ENCODE assay signal across 8 cellular contexts in the genomic region with DNA sequence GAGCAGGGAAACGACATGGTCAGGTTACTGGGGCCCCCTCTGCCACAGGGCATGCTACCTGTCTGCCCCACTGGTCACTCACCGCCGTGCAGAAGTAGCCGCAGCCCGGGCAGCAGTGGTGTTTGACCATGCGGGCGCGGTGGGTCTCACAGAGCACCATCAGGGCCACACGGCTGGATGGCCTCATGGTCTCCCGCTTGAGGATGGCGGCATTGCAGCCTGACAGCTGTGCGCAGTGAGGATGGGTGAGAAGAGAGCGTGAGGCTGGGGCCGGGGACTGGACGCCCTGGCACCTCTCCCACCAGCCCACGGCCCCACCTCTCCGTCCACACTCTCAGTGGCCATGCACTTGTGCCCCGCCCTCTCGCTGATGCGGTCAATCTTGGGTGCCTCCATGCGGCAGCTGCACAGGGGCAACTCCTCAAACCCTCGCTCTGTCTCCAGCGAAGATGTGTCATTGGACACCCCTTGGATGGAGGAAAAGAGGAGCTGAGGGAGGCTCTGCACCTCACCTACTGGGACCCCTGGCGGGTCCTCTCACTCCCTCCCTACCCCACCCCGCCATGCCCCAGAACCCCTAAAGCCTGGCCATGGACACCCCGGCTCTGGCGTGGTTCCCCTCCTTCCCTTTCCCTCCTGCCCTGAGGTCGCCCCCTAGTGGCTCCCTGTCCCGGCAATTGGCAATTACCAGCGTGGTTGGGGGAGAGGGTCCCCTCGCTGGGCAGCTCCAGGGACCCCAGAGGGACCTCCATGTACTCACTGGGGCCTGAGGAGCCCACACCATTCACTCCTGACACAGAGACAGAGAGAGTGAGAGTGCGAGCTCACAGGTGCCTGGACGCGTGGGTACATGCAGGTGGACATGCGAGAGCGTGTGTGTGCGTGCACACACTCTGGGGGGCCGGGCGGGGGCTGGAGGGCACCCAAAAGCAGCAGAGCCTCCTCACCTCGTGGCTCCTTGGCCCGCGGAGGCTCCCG. TPM values are rescaled to one million over a fixed set of nuclear protein-coding genes. Genes with fewer than 3 reads are reported as not detected.
DNase-seq lines count a peak whose midpoint lies in the region; ATAC-seq, FAIRE-seq and TF ChIP-seq lines count a peak whose summit lies in the region.

No MANE protein-coding gene starts in this region.

- in situ Hi-C loops in HepG2 (cut with HindIII; ENCODE audit: extremely low pct_ligation_motif_present, low pct_unique_long_range_greater_than_20kb), result no loop called here

- peaks cover 82% of the 10 kb centered on the region for H3K36me3 ChIP-seq in RWPE2 (ENCODE audit: low read depth)
- peaks cover 60 to 88% of the 10 kb centered on the region in 2 experiments for H3K36me3 ChIP-seq in HepG2 (replicated peaks in 1 of 2; ENCODE audit: control insufficient read depth in 1 of 2, insufficient read depth in 2 of 2, low read length in 2 of 2)
- peaks cover 68% of the 10 kb centered on the region for H3K36me3 ChIP-seq in thoracic aorta

- H3K27me3 ChIP-seq in RWPE2 (ENCODE audit: insufficient read depth, poor library complexity, severe bottlenecking) (no peaks in the 10 kb centered on the region), HepG2 (ENCODE audit: control insufficient read depth in 1 of 2, insufficient read depth in 2 of 2, low read length in 2 of 2) (no peaks in the 10 kb centered on the region), thoracic aorta (replicated peaks; ENCODE audit: insufficient read depth) (no peaks in the 10 kb centered on the region)

- no peak overlapping the region for H2AFZ ChIP-seq in HepG2 (ENCODE audit: low read length)

- H3K79me2 ChIP-seq in HepG2 (ENCODE audit: insufficient read depth, low read length), result no peaks in the 10 kb centered on the region

- H3K27ac ChIP-seq in RWPE2 (ENCODE audit: poor library complexity, severe bottlenecking) (no peak overlapping the region), HepG2 (ENCODE audit: extremely low read length, insufficient read depth, low read length) (no peak overlapping the region), thoracic aorta (no peak overlapping the region)

- CTCF ChIA-PET in HepG2 (lab: Yijun Ruan, JAX; ENCODE audit: low intra/inter-chr PET ratio, low total read pairs), result interaction anchor here (0.8 to 1.7 kb wide), 4 partner anchors 47 to 208 kb away, joined by 3 to 6 read pairs (median 3); a partner anchor contains a TSS

- 83% methylated on average over 39 of the region's 43 CpGs for WGBS in HepG2 (ENCODE audit: low lambda C conversion rate)

- H3K4me2 ChIP-seq in HepG2 (ENCODE audit: low read depth, low read length), result no peak overlapping the region

- TF ChIP-seq EP300 in HepG2 (IDR thresholded peaks at IDR 0.05; ENCODE audit: low read depth in 2 of 2, low read length in 2 of 2), result no peak
- TF ChIP-seq EP300 in HepG2 (CRISPR knock-in tag; IDR thresholded peaks at IDR 0.05; ENCODE audit: borderline replicate concordance), result no peak

- no peaks in the 10 kb centered on the region for H4K20me1 ChIP-seq in HepG2 (ENCODE audit: insufficient read depth, low read length)

- intact Hi-C loops in HepG2 (cut with micrococcal nuclease; ENCODE audit: unreplicated experiment), result no loop called here

- BruUV-seq in HepG2 (replicated peaks; lab: Mats Ljungman, UMichigan), result no TSS peak

- no peak overlapping the region for H3K9ac ChIP-seq in HepG2 (ENCODE audit: insufficient read depth, low read depth, low read length)

- H3K9me3 ChIP-seq in RWPE2 (ENCODE audit: severe bottlenecking), result no peaks in the 10 kb centered on the region
- H3K9me3 ChIP-seq in HepG2 (ENCODE audit: low read length), result no peaks in the 10 kb centered on the region
- no peaks in the 10 kb centered on the region for H3K9me3 ChIP-seq in thoracic aorta

- POLR2A ChIA-PET in HepG2 (lab: Yijun Ruan, JAX), result interaction anchor here (0.6 to 2.1 kb wide), 3 partner anchors 26 to 87 kb away, joined by 3 to 5 read pairs (median 4); a partner anchor contains a TSS

- H3K4me1 ChIP-seq in RWPE2 (ENCODE audit: insufficient read depth, poor library complexity, severe bottlenecking), result no peaks in the 10 kb centered on the region
- no peaks in the 10 kb centered on the region for H3K4me1 ChIP-seq in HepG2 (ENCODE audit: insufficient read depth, low read length)
- H3K4me1 ChIP-seq in thoracic aorta (ENCODE audit: control insufficient read depth in 1 of 2, low read depth in 2 of 2), result no peaks in the 10 kb centered on the region

- TF ChIP-seq RAD21 in HepG2 (CRISPR knock-in tag; IDR thresholded peaks at IDR 0.05), result peak; percentile 79

- TF ChIP-seq POLR2A in HepG2 (IDR thresholded peaks at IDR 0.05; ENCODE audit: insufficient read depth in 1 of 2, low read depth in 2 of 2, low read length in 2 of 2), result no peak

- DNase-seq in GM10266 (ENCODE audit: extremely low spot score), result peak; percentile 70
- no peak for DNase-seq in RWPE2 (ENCODE audit: low spot score)
- peak; percentile 38 for DNase-seq in astrocyte of the hippocampus (ENCODE audit: low read depth, low spot score)
- no peak for DNase-seq in HepG2 (ENCODE audit: low spot score)
- DNase-seq in thoracic aorta (ENCODE audit: low spot score), result no peak
- DNase-seq in mucosa of gallbladder (ENCODE audit: low spot score), result no peak
- no peak for DNase-seq in ecto neural progenitor cell (ENCODE audit: low spot score)
- DNase-seq in retina, result no peak

- TF ChIP-seq CTCF in GM10266 (IDR thresholded peaks at IDR 0.05; ENCODE audit: control insufficient read depth, insufficient read depth, low read depth, missing control alignments), result peak; percentile 70
- TF ChIP-seq CTCF in RWPE2 (IDR thresholded peaks at IDR 0.05; ENCODE audit: poor library complexity, severe bottlenecking), result peak; percentile 69
- peak; percentile 92 for TF ChIP-seq CTCF in HepG2 (CRISPR knock-in tag; IDR thresholded peaks at IDR 0.05)
- TF ChIP-seq CTCF in thoracic aorta (IDR thresholded peaks at IDR 0.05), result peak; percentile 68

- ATAC-seq in RWPE2 (ENCODE audit: low read depth) (peak; percentile 19; the same call in 1 of the 3 replicates), HepG2 (peak; percentile 71), thoracic aorta (ENCODE audit: insufficient number of reproducible peaks, low FRiP score, low read depth) (no peak)

- H3K4me3 ChIP-seq in RWPE2 (ENCODE audit: severe bottlenecking), result no peak overlapping the region
- H3K4me3 ChIP-seq in HepG2 (replicated peaks in 1 of 3; ENCODE audit: insufficient read depth in 1 of 3, low read depth in 2 of 3, low read length in 3 of 3), result no peak overlapping the region
- no peak overlapping the region for H3K4me3 ChIP-seq in thoracic aorta

- FAIRE-seq in HepG2 (lab: Jason Lieb, UNC), result peak; percentile 28

RNA-seq across cellular contexts. Expression of a gene that starts 8.9 kb away (rescaled TPM):
- total RNA-seq in HepG2 (2016; rRNA removed; fragmentation: Illumina TruSeq; extraction: Trizol) (43.5 and 69.2 TPM in 2 replicates), thoracic aorta (10 to 100 TPM; 19.5 to 33.2 TPM), mucosa of gallbladder (63.4 TPM)
- total RNA-seq in HepG2 (2016; cell fraction: cytosol; rRNA removed; fragmentation: Illumina TruSeq; extraction: Trizol; ENCODE audit: low read depth), result 14.1 and 15.2 TPM in 2 replicates
- 34.4 and 70.7 TPM in 2 replicates for total RNA-seq in HepG2 (2016; cell fraction: insoluble cytoplasmic fraction; rRNA removed; fragmentation: Illumina TruSeq; extraction: Trizol)
- 29.3 and 33.1 TPM in 2 replicates for total RNA-seq in HepG2 (2016; cell fraction: membrane; rRNA removed; fragmentation: Illumina TruSeq; extraction: Trizol)
- total RNA-seq in HepG2 (2016; cell fraction: nucleus; rRNA removed; fragmentation: Illumina TruSeq; extraction: Trizol), result 46.1 and 48.0 TPM in 2 replicates
- polyA plus RNA-seq in HepG2 (2011; rRNA removed), result 51.2 and 55.2 TPM in 2 replicates
- 29.3 and 36.1 TPM in 2 replicates for polyA plus RNA-seq in HepG2 (2011; cell fraction: cytosol; rRNA removed)
- polyA plus RNA-seq in HepG2 (2011; cell fraction: nucleus; rRNA removed), result 180 and 272 TPM in 2 replicates
- polyA plus RNA-seq in HepG2 (2012), result 37.6 and 43.1 TPM in 2 replicates
- polyA plus RNA-seq in HepG2 (2016; cell fraction: cytosol; fragmentation: Illumina TruSeq; extraction: Trizol; ENCODE audit: low read depth), result 8.3 and 9.2 TPM in 2 replicates
- 36.0 and 58.3 TPM in 2 replicates for polyA plus RNA-seq in HepG2 (2016; cell fraction: insoluble cytoplasmic fraction; fragmentation: Illumina TruSeq; extraction: Trizol; ENCODE audit: low read depth)
- polyA plus RNA-seq in HepG2 (2016; cell fraction: membrane; fragmentation: Illumina TruSeq; extraction: Trizol; ENCODE audit: low read depth), result 16.5 and 18.3 TPM in 2 replicates
- polyA plus RNA-seq in HepG2 (2016; cell fraction: nucleus; fragmentation: Illumina TruSeq; extraction: Trizol; ENCODE audit: insufficient read depth, low read depth), result 122 and 136 TPM in 2 replicates
- 74.1 and 111 TPM in 2 replicates for polyA minus RNA-seq in HepG2 (2011; rRNA and poly(A)+ RNA removed; ENCODE audit: low replicate concordance)
- 26.2 and 33.8 TPM in 2 replicates for polyA minus RNA-seq in HepG2 (2011; cell fraction: cytosol; rRNA and poly(A)+ RNA removed)
- 24.3 and 26.9 TPM in 2 replicates for polyA minus RNA-seq in HepG2 (2011; cell fraction: nucleus; rRNA and poly(A)+ RNA removed)

RNA-seq across cellular contexts. Expression of a gene that starts 9.8 kb away (rescaled TPM):
- 5.6 and 5.9 TPM in 2 replicates for total RNA-seq in HepG2 (2016; rRNA removed; fragmentation: Illumina TruSeq; extraction: Trizol)
- total RNA-seq in HepG2 (2016; cell fraction: cytosol; rRNA removed; fragmentation: Illumina TruSeq; extraction: Trizol; ENCODE audit: low read depth), result 3.4 and 6.6 TPM in 2 replicates
- total RNA-seq in HepG2 (2016; cell fraction: insoluble cytoplasmic fraction; rRNA removed; fragmentation: Illumina TruSeq; extraction: Trizol), result 4.8 and 8.3 TPM in 2 replicates
- total RNA-seq in HepG2 (2016; cell fraction: membrane; rRNA removed; fragmentation: Illumina TruSeq; extraction: Trizol), result 6.1 and 6.6 TPM in 2 replicates
- 4.4 TPM in 2 replicates for total RNA-seq in HepG2 (2016; cell fraction: nucleus; rRNA removed; fragmentation: Illumina TruSeq; extraction: Trizol)
- 3.5 and 3.6 TPM in 2 replicates for polyA plus RNA-seq in HepG2 (2011; rRNA removed)
- 3.2 and 3.7 TPM in 2 replicates for polyA plus RNA-seq in HepG2 (2011; cell fraction: cytosol; rRNA removed)
- polyA plus RNA-seq in HepG2 (2011; cell fraction: nucleus; rRNA removed), result 2.9 and 3.6 TPM in 2 replicates
- polyA plus RNA-seq in HepG2 (2012), result 1.8 and 3.2 TPM in 2 replicates
- 3.9 and 4.5 TPM in 2 replicates for polyA plus RNA-seq in HepG2 (2016; cell fraction: cytosol; fragmentation: Illumina TruSeq; extraction: Trizol; ENCODE audit: low read depth)
- 5.7 and 6.7 TPM in 2 replicates for polyA plus RNA-seq in HepG2 (2016; cell fraction: insoluble cytoplasmic fraction; fragmentation: Illumina TruSeq; extraction: Trizol; ENCODE audit: low read depth)
- 5.8 and 6.2 TPM in 2 replicates for polyA plus RNA-seq in HepG2 (2016; cell fraction: membrane; fragmentation: Illumina TruSeq; extraction: Trizol; ENCODE audit: low read depth)
- 10.4 and 12.4 TPM in 2 replicates for polyA plus RNA-seq in HepG2 (2016; cell fraction: nucleus; fragmentation: Illumina TruSeq; extraction: Trizol; ENCODE audit: insufficient read depth, low read depth)
- polyA minus RNA-seq in HepG2 (2011; rRNA and poly(A)+ RNA removed; ENCODE audit: low replicate concordance), result 4.9 TPM in 1 of 2 replicates, not detected in the other
- 0.97 and 0.99 TPM in 2 replicates for polyA minus RNA-seq in HepG2 (2011; cell fraction: cytosol; rRNA and poly(A)+ RNA removed)
- 1.6 and 2.2 TPM in 2 replicates for polyA minus RNA-seq in HepG2 (2011; cell fraction: nucleus; rRNA and poly(A)+ RNA removed)
- total RNA-seq in thoracic aorta, result 1 to 10 TPM in 1 of 2 donors, not detected in 1; 5.8 TPM
- total RNA-seq in mucosa of gallbladder, result 457 TPM

RNA-seq across cellular contexts. Expression of a gene that starts 13.3 kb away (rescaled TPM):
- total RNA-seq in HepG2 (2016; rRNA removed; fragmentation: Illumina TruSeq; extraction: Trizol) (6.0 and 6.8 TPM in 2 replicates), thoracic aorta (1 to 10 TPM in 1 of 2 donors, not detected in 1; 1.6 TPM), mucosa of gallbladder (11.8 TPM)
- 1.6 and 1.7 TPM in 2 replicates for total RNA-seq in HepG2 (2016; cell fraction: cytosol; rRNA removed; fragmentation: Illumina TruSeq; extraction: Trizol; ENCODE audit: low read depth)
- 6.0 and 7.4 TPM in 2 replicates for total RNA-seq in HepG2 (2016; cell fraction: insoluble cytoplasmic fraction; rRNA removed; fragmentation: Illumina TruSeq; extraction: Trizol)
- total RNA-seq in HepG2 (2016; cell fraction: membrane; rRNA removed; fragmentation: Illumina TruSeq; extraction: Trizol), result 5.7 and 5.8 TPM in 2 replicates
- 3.1 and 3.9 TPM in 2 replicates for total RNA-seq in HepG2 (2016; cell fraction: nucleus; rRNA removed; fragmentation: Illumina TruSeq; extraction: Trizol)
- 4.8 and 7.3 TPM in 2 replicates for polyA plus RNA-seq in HepG2 (2011; rRNA removed)
- polyA plus RNA-seq in HepG2 (2011; cell fraction: cytosol; rRNA removed), result 3.7 and 5.8 TPM in 2 replicates
- polyA plus RNA-seq in HepG2 (2011; cell fraction: nucleus; rRNA removed), result 6.9 and 7.3 TPM in 2 replicates
- polyA plus RNA-seq in HepG2 (2012), result 8.0 and 9.2 TPM in 2 replicates
- polyA plus RNA-seq in HepG2 (2016; cell fraction: cytosol; fragmentation: Illumina TruSeq; extraction: Trizol; ENCODE audit: low read depth), result 2.7 and 3.0 TPM in 2 replicates
- polyA plus RNA-seq in HepG2 (2016; cell fraction: insoluble cytoplasmic fraction; fragmentation: Illumina TruSeq; extraction: Trizol; ENCODE audit: low read depth), result 14.0 and 15.9 TPM in 2 replicates
- 6.6 and 9.0 TPM in 2 replicates for polyA plus RNA-seq in HepG2 (2016; cell fraction: membrane; fragmentation: Illumina TruSeq; extraction: Trizol; ENCODE audit: low read depth)
- 10.6 and 12.2 TPM in 2 replicates for polyA plus RNA-seq in HepG2 (2016; cell fraction: nucleus; fragmentation: Illumina TruSeq; extraction: Trizol; ENCODE audit: insufficient read depth, low read depth)
- 12.3 and 22.9 TPM in 2 replicates for polyA minus RNA-seq in HepG2 (2011; rRNA and poly(A)+ RNA removed; ENCODE audit: low replicate concordance)
- 6.7 and 6.9 TPM in 2 replicates for polyA minus RNA-seq in HepG2 (2011; cell fraction: cytosol; rRNA and poly(A)+ RNA removed)
- polyA minus RNA-seq in HepG2 (2011; cell fraction: nucleus; rRNA and poly(A)+ RNA removed), result 3.7 and 4.5 TPM in 2 replicates

RNA-seq across cellular contexts. Expression of a gene that starts 25.9 kb away (rescaled TPM):
- total RNA-seq in HepG2 (2016; rRNA removed; fragmentation: Illumina TruSeq; extraction: Trizol) (139 and 297 TPM in 2 replicates), thoracic aorta (10 to 100 TPM; 26.0 to 35.2 TPM), mucosa of gallbladder (91.2 TPM)
- total RNA-seq in HepG2 (2016; cell fraction: cytosol; rRNA removed; fragmentation: Illumina TruSeq; extraction: Trizol; ENCODE audit: low read depth), result 49.1 and 49.3 TPM in 2 replicates
- total RNA-seq in HepG2 (2016; cell fraction: insoluble cytoplasmic fraction; rRNA removed; fragmentation: Illumina TruSeq; extraction: Trizol), result 132 and 314 TPM in 2 replicates
- 93.8 and 98.2 TPM in 2 replicates for total RNA-seq in HepG2 (2016; cell fraction: membrane; rRNA removed; fragmentation: Illumina TruSeq; extraction: Trizol)
- 237 and 274 TPM in 2 replicates for total RNA-seq in HepG2 (2016; cell fraction: nucleus; rRNA removed; fragmentation: Illumina TruSeq; extraction: Trizol)
- polyA plus RNA-seq in HepG2 (2011; rRNA removed), result 202 and 215 TPM in 2 replicates
- polyA plus RNA-seq in HepG2 (2011; cell fraction: cytosol; rRNA removed), result 195 and 257 TPM in 2 replicates
- polyA plus RNA-seq in HepG2 (2011; cell fraction: nucleus; rRNA removed), result 110 and 111 TPM in 2 replicates
- 88.7 and 96.9 TPM in 2 replicates for polyA plus RNA-seq in HepG2 (2012)
- 46.5 and 46.6 TPM in 2 replicates for polyA plus RNA-seq in HepG2 (2016; cell fraction: cytosol; fragmentation: Illumina TruSeq; extraction: Trizol; ENCODE audit: low read depth)
- polyA plus RNA-seq in HepG2 (2016; cell fraction: insoluble cytoplasmic fraction; fragmentation: Illumina TruSeq; extraction: Trizol; ENCODE audit: low read depth), result 114 and 120 TPM in 2 replicates
- 67.2 and 70.7 TPM in 2 replicates for polyA plus RNA-seq in HepG2 (2016; cell fraction: membrane; fragmentation: Illumina TruSeq; extraction: Trizol; ENCODE audit: low read depth)
- polyA plus RNA-seq in HepG2 (2016; cell fraction: nucleus; fragmentation: Illumina TruSeq; extraction: Trizol; ENCODE audit: insufficient read depth, low read depth), result 367 and 386 TPM in 2 replicates
- 35.2 and 243 TPM in 2 replicates for polyA minus RNA-seq in HepG2 (2011; rRNA and poly(A)+ RNA removed; ENCODE audit: low replicate concordance)
- 76.7 and 85.5 TPM in 2 replicates for polyA minus RNA-seq in HepG2 (2011; cell fraction: cytosol; rRNA and poly(A)+ RNA removed)
- 40.9 and 43.8 TPM in 2 replicates for polyA minus RNA-seq in HepG2 (2011; cell fraction: nucleus; rRNA and poly(A)+ RNA removed)

RNA-seq across cellular contexts. Expression of a gene that starts 38.9 kb away (rescaled TPM):
- total RNA-seq in HepG2 (2016; rRNA removed; fragmentation: Illumina TruSeq; extraction: Trizol) (70.9 and 165 TPM in 2 replicates), thoracic aorta (10 to 100 TPM; 13.8 to 40.2 TPM), mucosa of gallbladder (14.8 TPM)
- total RNA-seq in HepG2 (2016; cell fraction: cytosol; rRNA removed; fragmentation: Illumina TruSeq; extraction: Trizol; ENCODE audit: low read depth), result 13.2 and 15.8 TPM in 2 replicates
- 59.3 and 162 TPM in 2 replicates for total RNA-seq in HepG2 (2016; cell fraction: insoluble cytoplasmic fraction; rRNA removed; fragmentation: Illumina TruSeq; extraction: Trizol)
- total RNA-seq in HepG2 (2016; cell fraction: membrane; rRNA removed; fragmentation: Illumina TruSeq; extraction: Trizol), result 25.4 and 27.2 TPM in 2 replicates
- total RNA-seq in HepG2 (2016; cell fraction: nucleus; rRNA removed; fragmentation: Illumina TruSeq; extraction: Trizol), result 122 and 155 TPM in 2 replicates
- 307 and 450 TPM in 2 replicates for polyA plus RNA-seq in HepG2 (2011; rRNA removed)
- polyA plus RNA-seq in HepG2 (2011; cell fraction: cytosol; rRNA removed), result 311 and 377 TPM in 2 replicates
- 302 and 372 TPM in 2 replicates for polyA plus RNA-seq in HepG2 (2011; cell fraction: nucleus; rRNA removed)
- 396 and 449 TPM in 2 replicates for polyA plus RNA-seq in HepG2 (2012)
- 15.6 and 16.1 TPM in 2 replicates for polyA plus RNA-seq in HepG2 (2016; cell fraction: cytosol; fragmentation: Illumina TruSeq; extraction: Trizol; ENCODE audit: low read depth)
- 54.0 and 67.9 TPM in 2 replicates for polyA plus RNA-seq in HepG2 (2016; cell fraction: insoluble cytoplasmic fraction; fragmentation: Illumina TruSeq; extraction: Trizol; ENCODE audit: low read depth)
- 22.0 and 23.6 TPM in 2 replicates for polyA plus RNA-seq in HepG2 (2016; cell fraction: membrane; fragmentation: Illumina TruSeq; extraction: Trizol; ENCODE audit: low read depth)
- polyA plus RNA-seq in HepG2 (2016; cell fraction: nucleus; fragmentation: Illumina TruSeq; extraction: Trizol; ENCODE audit: insufficient read depth, low read depth), result 194 and 212 TPM in 2 replicates
- polyA minus RNA-seq in HepG2 (2011; rRNA and poly(A)+ RNA removed; ENCODE audit: low replicate concordance), result 0.58 and 518 TPM in 2 replicates
- polyA minus RNA-seq in HepG2 (2011; cell fraction: cytosol; rRNA and poly(A)+ RNA removed), result 120 and 232 TPM in 2 replicates
- 89.4 and 148 TPM in 2 replicates for polyA minus RNA-seq in HepG2 (2011; cell fraction: nucleus; rRNA and poly(A)+ RNA removed)

Comparison
In these comparisons a context has a peak if more than half of its experiments do, and no peak if none do; other contexts are left out.
1. DNase-seq: peak in GM10266 (single experiment) and astrocyte of the hippocampus (single experiment); none in RWPE2 (single experiment), HepG2 (single experiment), thoracic aorta (single experiment), mucosa of gallbladder (single experiment), ecto neural progenitor cell (single experiment) and retina (single experiment).
2. RNA of a gene that starts 9.8 kb away (total RNA-seq): 457 TPM in mucosa of gallbladder (single experiment); 3.4 to 8.3 TPM in HepG2 and 5.8 TPM in thoracic aorta; every median in the first group is over 10 times any median in the second.
3. Peak in every context shown above with its lines, with median percentiles within 50 percentile points of each other: CTCF ChIP-seq.